In the genomic region with DNA sequence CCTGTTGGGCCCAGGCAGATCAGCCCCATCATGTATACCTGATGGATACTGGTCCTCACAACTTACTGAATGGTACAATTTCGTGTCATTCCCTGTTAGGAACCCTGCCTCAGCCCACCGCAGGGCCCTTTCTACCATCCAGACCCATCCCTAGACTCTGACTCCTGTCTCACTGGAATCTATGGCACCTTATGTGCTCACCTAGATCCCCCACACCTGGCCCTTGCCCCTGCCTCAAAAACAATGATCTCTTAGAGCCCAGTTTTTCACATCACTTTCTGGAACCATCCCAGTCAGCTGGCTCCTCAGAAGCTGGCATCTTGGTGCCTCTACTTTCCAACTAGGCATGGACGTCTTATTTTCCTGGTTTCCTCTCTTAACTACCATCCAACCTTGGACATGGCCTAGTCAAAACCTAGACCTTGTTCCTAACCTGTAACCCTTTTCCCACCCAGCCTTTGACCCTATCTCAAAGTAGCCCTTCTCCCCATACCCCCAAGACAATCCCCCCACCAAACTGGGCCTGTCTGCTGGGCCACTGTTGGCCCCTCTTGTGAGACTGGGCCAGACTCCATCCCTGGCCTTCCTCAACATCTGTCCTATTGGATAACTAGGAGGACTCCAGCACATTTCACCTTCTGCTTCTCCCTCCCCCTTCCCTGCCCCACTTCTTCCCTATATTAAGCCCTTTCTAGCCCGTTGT, we compare ENCODE assay signal across 9 cellular contexts. TPM values are rescaled to one million over a fixed set of nuclear protein-coding genes. Genes with fewer than 3 reads are reported as not detected.
A peak's percentile ranks its signal among the peaks of the same experiment; 100 is the strongest.
DNase-seq lines count a peak whose midpoint lies in the region; ATAC-seq, FAIRE-seq and TF ChIP-seq lines count a peak whose summit lies in the region.
"Had no signal": no experiment of that assay in that cellular context is flagged by ENCODE, and none has a peak within 500 bp of the region (broad histone marks: within the 10 kb centered on the region; RNA-seq: fewer than 3 reads in every experiment).

No MANE protein-coding gene starts in this region.

- no peak overlapping the region for H3K4me3 Mint-ChIP-seq in activated CD4-positive, alpha-beta memory T cell treated with anti-CD3 and anti-CD28 coated beads, Interleukin-2, amount 10 ng/mL, durations not matched to agents 7 days and 5 days
- H3K4me3 Mint-ChIP-seq in activated CD4-positive, alpha-beta memory T cell treated with anti-CD3 and anti-CD28 coated beads for 36 hours: no peak overlapping the region

- peaks cover 34% of the 10 kb centered on the region for H4K20me1 ChIP-seq in HepG2 (ENCODE audit: insufficient read depth, low read length)

- H3K4me1 Mint-ChIP-seq in activated CD4-positive, alpha-beta memory T cell treated with anti-CD3 and anti-CD28 coated beads, Interleukin-2, amount 10 ng/mL, durations not matched to agents 7 days and 5 days: peaks cover 14% of the 10 kb centered on the region
- H3K4me1 Mint-ChIP-seq in activated CD4-positive, alpha-beta memory T cell treated with anti-CD3 and anti-CD28 coated beads for 36 hours (ENCODE audit: low read depth): peaks cover 15% of the 10 kb centered on the region

- H3K9me3 ChIP-seq in ascending aorta: no peaks in the 10 kb centered on the region
- H3K9me3 ChIP-seq in HepG2 (ENCODE audit: low read length): no peaks in the 10 kb centered on the region
- no peaks in the 10 kb centered on the region for H3K9me3 ChIP-seq in tibial artery

- H3K27ac ChIP-seq in ascending aorta (peak overlapping the region; percentile 72 to 87), HepG2 (ENCODE audit: extremely low read length, insufficient read depth, low read length) (peak overlapping the region; percentile 75), tibial artery (peak overlapping the region; percentile 72 to 75)

- H3K9me3 Mint-ChIP-seq in activated CD4-positive, alpha-beta memory T cell treated with anti-CD3 and anti-CD28 coated beads, Interleukin-2, amount 10 ng/mL, durations not matched to agents 7 days and 5 days: no peaks in the 10 kb centered on the region
- H3K9me3 Mint-ChIP-seq in activated CD4-positive, alpha-beta memory T cell treated with anti-CD3 and anti-CD28 coated beads for 36 hours: no peaks in the 10 kb centered on the region

- TF ChIP-seq CTCF in ascending aorta (IDR thresholded peaks at IDR 0.05): no peak
- no peak for TF ChIP-seq CTCF in HepG2 (CRISPR knock-in tag; IDR thresholded peaks at IDR 0.05)
- no peak for TF ChIP-seq CTCF in tibial artery (IDR thresholded peaks at IDR 0.05)

- peak; percentile 18 for DNase-seq in activated CD4-positive, alpha-beta memory T cell treated with anti-CD3 and anti-CD28 coated beads, Interleukin-2, amount 10 ng/mL, durations not matched to agents 7 days and 5 days
- no peak for DNase-seq in activated CD4-positive, alpha-beta memory T cell treated with anti-CD3 and anti-CD28 coated beads for 36 hours
- no peak for DNase-seq in ascending aorta (ENCODE audit: low spot score in 2 of 2)
- no peak for DNase-seq in HepG2 (ENCODE audit: low spot score)
- no peak for DNase-seq in tibial artery
- DNase-seq in stimulated activated CD4-positive, alpha-beta T cell treated with anti-CD3 and anti-CD28 coated beads, Interleukin-2, amount 100 ng/mL, for 24 hours: no peak
- DNase-seq: NCI-H1436 treated with DMSO at 0.1 percent for 48 hours had no signal

- no peak for FAIRE-seq in HepG2 (lab: Jason Lieb, UNC)

- H3K79me2 ChIP-seq in HepG2 (ENCODE audit: insufficient read depth, low read length): peaks cover 52% of the 10 kb centered on the region

- H3K4me2 ChIP-seq in HepG2 (ENCODE audit: low read depth, low read length): peak overlapping the region; percentile 95

- TF ChIP-seq POLR2A in HepG2 (IDR thresholded peaks at IDR 0.05; ENCODE audit: insufficient read depth in 1 of 2, low read depth in 2 of 2, low read length in 2 of 2): no peak

- no peak overlapping the region for H2AFZ ChIP-seq in HepG2 (ENCODE audit: low read length)

- H3K4me3 ChIP-seq in ascending aorta: peak overlapping the region; percentile 85 to 96
- peak overlapping the region; percentile 83 to 96 (median 92) for H3K4me3 ChIP-seq in HepG2 (replicated peaks in 1 of 3; ENCODE audit: insufficient read depth in 1 of 3, low read depth in 2 of 3, low read length in 3 of 3)
- peak overlapping the region; percentile 73 to 90 for H3K4me3 ChIP-seq in tibial artery

- H3K36me3 Mint-ChIP-seq in activated CD4-positive, alpha-beta memory T cell treated with anti-CD3 and anti-CD28 coated beads, Interleukin-2, amount 10 ng/mL, durations not matched to agents 7 days and 5 days (ENCODE audit: low read depth): peaks cover 10% of the 10 kb centered on the region
- peaks cover 4% of the 10 kb centered on the region for H3K36me3 Mint-ChIP-seq in activated CD4-positive, alpha-beta memory T cell treated with anti-CD3 and anti-CD28 coated beads for 36 hours

- no peak for TF ChIP-seq RAD21 in HepG2 (CRISPR knock-in tag; IDR thresholded peaks at IDR 0.05)

- 5% methylated on average over 4 of the region's 4 CpGs for WGBS in HepG2 (ENCODE audit: low lambda C conversion rate)

- H3K9ac ChIP-seq in HepG2 (ENCODE audit: insufficient read depth, low read depth, low read length): peak overlapping the region; percentile 97

- no peak overlapping the region for H3K27ac Mint-ChIP-seq in activated CD4-positive, alpha-beta memory T cell treated with anti-CD3 and anti-CD28 coated beads, Interleukin-2, amount 10 ng/mL, durations not matched to agents 7 days and 5 days
- no peak overlapping the region for H3K27ac Mint-ChIP-seq in activated CD4-positive, alpha-beta memory T cell treated with anti-CD3 and anti-CD28 coated beads for 36 hours

- H3K27me3 Mint-ChIP-seq in activated CD4-positive, alpha-beta memory T cell treated with anti-CD3 and anti-CD28 coated beads, Interleukin-2, amount 10 ng/mL, durations not matched to agents 7 days and 5 days: no peaks in the 10 kb centered on the region
- H3K27me3 Mint-ChIP-seq in activated CD4-positive, alpha-beta memory T cell treated with anti-CD3 and anti-CD28 coated beads for 36 hours: no peaks in the 10 kb centered on the region

- CTCF ChIA-PET in activated CD4-positive, alpha-beta memory T cell treated with anti-CD3 and anti-CD28 coated beads, Interleukin-2, amount 10 ng/mL, durations not matched to agents 7 days and 5 days (lab: Charles Lee): interaction anchor here (1.1 to 1.2 kb wide), 3 partner anchors 12 to 97 kb away, joined by 3 to 8 read pairs (median 3); no protein-coding TSS in a partner anchor
- CTCF ChIA-PET in activated CD4-positive, alpha-beta memory T cell treated with anti-CD3 and anti-CD28 coated beads for 36 hours (lab: Charles Lee): interaction anchor here (1.4 to 4.0 kb wide), 3 partner anchors 13 to 208 kb away, joined by 8 to 16 read pairs (median 8); partner anchors contain the start of gene BCL2L1
- CTCF ChIA-PET in HepG2 (lab: Yijun Ruan, JAX; ENCODE audit: low intra/inter-chr PET ratio, low total read pairs): interaction anchor here (1.9 kb wide), 1 partner anchor 98 kb away, joined by 8 read pairs; no protein-coding TSS in a partner anchor

- peaks cover 18 to 29% of the 10 kb centered on the region in 2 donors for H3K4me1 ChIP-seq in ascending aorta
- peaks cover 46% of the 10 kb centered on the region for H3K4me1 ChIP-seq in HepG2 (ENCODE audit: insufficient read depth, low read length)
- H3K4me1 ChIP-seq in tibial artery: peaks cover 0 to 49% (median 34%) of the 10 kb centered on the region in 4 donors

- BruUV-seq in HepG2 (replicated peaks; lab: Mats Ljungman, UMichigan): no TSS peak

- peaks cover 3 to 4% of the 10 kb centered on the region in 2 donors for H3K36me3 ChIP-seq in ascending aorta
- H3K36me3 ChIP-seq in HepG2 (replicated peaks in 1 of 2; ENCODE audit: control insufficient read depth in 1 of 2, insufficient read depth in 2 of 2, low read length in 2 of 2): peaks cover 5 to 24% of the 10 kb centered on the region in 2 experiments; a peak in 4 of 5 replicates
- no peaks in the 10 kb centered on the region for H3K36me3 ChIP-seq in tibial artery

- peak; percentile 3; the same call in 2 of the 3 replicates for ATAC-seq in HepG2
- no peak for ATAC-seq in GM21447 (IDR thresholded peaks at IDR 0.05; ENCODE audit: unreplicated experiment)
- ATAC-seq in GM21360 (IDR thresholded peaks at IDR 0.05; ENCODE audit: unreplicated experiment): no peak

- intact Hi-C loops in activated CD4-positive, alpha-beta memory T cell treated with anti-CD3 and anti-CD28 coated beads for 36 hours (cut with micrococcal nuclease): loop anchor here (2.0 kb wide), 3 partner anchors 32 to 208 kb away; partner anchors contain the start of gene BCL2L1
- intact Hi-C loops in ascending aorta (cut with DNase I) (loop anchor here (2.0 kb wide), 1 partner anchor 32 kb away; a partner anchor contains a TSS), HepG2 (cut with micrococcal nuclease; ENCODE audit: unreplicated experiment) (loop anchor here (10.0 kb wide), 1 partner anchor 100 kb away; no protein-coding TSS in a partner anchor), tibial artery (cut with DNase I; ENCODE audit: low total_unique reads) (no loop called here)

- POLR2A ChIA-PET in activated CD4-positive, alpha-beta memory T cell treated with anti-CD3 and anti-CD28 coated beads, Interleukin-2, amount 10 ng/mL, durations not matched to agents 7 days and 5 days (lab: Charles Lee): interaction anchor here (1.0 to 1.7 kb wide), 4 partner anchors 30 to 160 kb away, joined by 3 to 5 read pairs (median 4); a partner anchor contains a TSS
- POLR2A ChIA-PET in activated CD4-positive, alpha-beta memory T cell treated with anti-CD3 and anti-CD28 coated beads for 36 hours (lab: Charles Lee): interaction anchor here (1.1 kb wide), 1 partner anchor 58 kb away, joined by 3 read pairs; no protein-coding TSS in a partner anchor
- POLR2A ChIA-PET in HepG2 (lab: Yijun Ruan, JAX): interaction anchor here (0.9 kb wide), 1 partner anchor 32 kb away, joined by 3 read pairs; a partner anchor contains a TSS

- H3K27me3 ChIP-seq in ascending aorta (no peaks in the 10 kb centered on the region), HepG2 (ENCODE audit: control insufficient read depth in 1 of 2, insufficient read depth in 2 of 2, low read length in 2 of 2) (no peaks in the 10 kb centered on the region; a peak in 1 of 5 replicates), tibial artery (no peaks in the 10 kb centered on the region)

- in situ Hi-C loops in HepG2 (cut with HindIII; ENCODE audit: extremely low pct_ligation_motif_present, low pct_unique_long_range_greater_than_20kb): no loop called here

- TF ChIP-seq EP300 in HepG2 (IDR thresholded peaks at IDR 0.05; ENCODE audit: low read depth in 2 of 2, low read length in 2 of 2) (no peak), HepG2 (CRISPR knock-in tag; IDR thresholded peaks at IDR 0.05; ENCODE audit: borderline replicate concordance) (peak; percentile 36; the same call in 1 of the 2 replicates)

RNA-seq across cellular contexts. Expression of gene HM13, which starts 1.0 kb away (rescaled TPM):
- 100 to 1,000 TPM; 162 to 165 TPM for total RNA-seq in activated CD4-positive, alpha-beta memory T cell treated with anti-CD3 and anti-CD28 coated beads, Interleukin-2, amount 10 ng/mL, durations not matched to agents 7 days and 5 days
- 100 to 1,000 TPM; 110 to 111 TPM for total RNA-seq in activated CD4-positive, alpha-beta memory T cell treated with anti-CD3 and anti-CD28 coated beads for 36 hours
- 84.9 TPM for total RNA-seq in ascending aorta
- total RNA-seq in HepG2 (2016; rRNA removed; fragmentation: Illumina TruSeq; extraction: Trizol): 68.4 and 118 TPM in 2 replicates
- total RNA-seq in HepG2 (2016; cell fraction: cytosol; rRNA removed; fragmentation: Illumina TruSeq; extraction: Trizol; ENCODE audit: low read depth): 46.8 and 55.9 TPM in 2 replicates
- total RNA-seq in HepG2 (2016; cell fraction: insoluble cytoplasmic fraction; rRNA removed; fragmentation: Illumina TruSeq; extraction: Trizol): 71.4 and 118 TPM in 2 replicates
- 73.9 and 80.7 TPM in 2 replicates for total RNA-seq in HepG2 (2016; cell fraction: membrane; rRNA removed; fragmentation: Illumina TruSeq; extraction: Trizol)
- 165 and 184 TPM in 2 replicates for total RNA-seq in HepG2 (2016; cell fraction: nucleus; rRNA removed; fragmentation: Illumina TruSeq; extraction: Trizol)
- 243 and 287 TPM in 2 replicates for polyA plus RNA-seq in HepG2 (2011; rRNA removed)
- polyA plus RNA-seq in HepG2 (2011; cell fraction: cytosol; rRNA removed): 198 and 200 TPM in 2 replicates
- 203 and 206 TPM in 2 replicates for polyA plus RNA-seq in HepG2 (2011; cell fraction: nucleus; rRNA removed)
- 156 and 233 TPM in 2 replicates for polyA plus RNA-seq in HepG2 (2012)
- polyA plus RNA-seq in HepG2 (2016; cell fraction: cytosol; fragmentation: Illumina TruSeq; extraction: Trizol; ENCODE audit: low read depth): 90.6 and 110 TPM in 2 replicates
- 129 and 148 TPM in 2 replicates for polyA plus RNA-seq in HepG2 (2016; cell fraction: insoluble cytoplasmic fraction; fragmentation: Illumina TruSeq; extraction: Trizol; ENCODE audit: low read depth)
- 108 and 120 TPM in 2 replicates for polyA plus RNA-seq in HepG2 (2016; cell fraction: membrane; fragmentation: Illumina TruSeq; extraction: Trizol; ENCODE audit: low read depth)
- 374 and 382 TPM in 2 replicates for polyA plus RNA-seq in HepG2 (2016; cell fraction: nucleus; fragmentation: Illumina TruSeq; extraction: Trizol; ENCODE audit: insufficient read depth, low read depth)
- 365 and 413 TPM in 2 replicates for polyA minus RNA-seq in HepG2 (2011; rRNA and poly(A)+ RNA removed; ENCODE audit: low replicate concordance)
- polyA minus RNA-seq in HepG2 (2011; cell fraction: cytosol; rRNA and poly(A)+ RNA removed): 123 and 142 TPM in 2 replicates
- 195 and 210 TPM in 2 replicates for polyA minus RNA-seq in HepG2 (2011; cell fraction: nucleus; rRNA and poly(A)+ RNA removed)

RNA-seq across cellular contexts. Expression of gene REM1, which starts 40.1 kb away (rescaled TPM):
- not detected for total RNA-seq in activated CD4-positive, alpha-beta memory T cell treated with anti-CD3 and anti-CD28 coated beads, Interleukin-2, amount 10 ng/mL, durations not matched to agents 7 days and 5 days
- total RNA-seq in activated CD4-positive, alpha-beta memory T cell treated with anti-CD3 and anti-CD28 coated beads for 36 hours: not detected
- total RNA-seq in ascending aorta (31.0 TPM), HepG2 (2016; rRNA removed; fragmentation: Illumina TruSeq; extraction: Trizol) (not detected in 2 replicates)
- total RNA-seq in HepG2 (2016; cell fraction: cytosol; rRNA removed; fragmentation: Illumina TruSeq; extraction: Trizol; ENCODE audit: low read depth): not detected in 2 replicates
- total RNA-seq in HepG2 (2016; cell fraction: insoluble cytoplasmic fraction; rRNA removed; fragmentation: Illumina TruSeq; extraction: Trizol): not detected in 2 replicates
- not detected in 2 replicates for total RNA-seq in HepG2 (2016; cell fraction: membrane; rRNA removed; fragmentation: Illumina TruSeq; extraction: Trizol)
- not detected in 2 replicates for total RNA-seq in HepG2 (2016; cell fraction: nucleus; rRNA removed; fragmentation: Illumina TruSeq; extraction: Trizol)
- not detected in 2 replicates for polyA plus RNA-seq in HepG2 (2011; rRNA removed)
- not detected in 2 replicates for polyA plus RNA-seq in HepG2 (2011; cell fraction: cytosol; rRNA removed)
- polyA plus RNA-seq in HepG2 (2011; cell fraction: nucleus; rRNA removed): not detected in 2 replicates
- not detected in 2 replicates for polyA plus RNA-seq in HepG2 (2012)
- polyA plus RNA-seq in HepG2 (2016; cell fraction: cytosol; fragmentation: Illumina TruSeq; extraction: Trizol; ENCODE audit: low read depth): not detected in 2 replicates
- polyA plus RNA-seq in HepG2 (2016; cell fraction: insoluble cytoplasmic fraction; fragmentation: Illumina TruSeq; extraction: Trizol; ENCODE audit: low read depth): not detected in 2 replicates
- polyA plus RNA-seq in HepG2 (2016; cell fraction: membrane; fragmentation: Illumina TruSeq; extraction: Trizol; ENCODE audit: low read depth): not detected in 2 replicates
- not detected in 2 replicates for polyA plus RNA-seq in HepG2 (2016; cell fraction: nucleus; fragmentation: Illumina TruSeq; extraction: Trizol; ENCODE audit: insufficient read depth, low read depth)
- not detected in 2 replicates for polyA minus RNA-seq in HepG2 (2011; rRNA and poly(A)+ RNA removed; ENCODE audit: low replicate concordance)
- not detected in 2 replicates for polyA minus RNA-seq in HepG2 (2011; cell fraction: cytosol; rRNA and poly(A)+ RNA removed)
- not detected in 2 replicates for polyA minus RNA-seq in HepG2 (2011; cell fraction: nucleus; rRNA and poly(A)+ RNA removed)

RNA-seq across cellular contexts. Expression of gene DEFB124, which starts 40.3 kb away (rescaled TPM):
- not detected for total RNA-seq in activated CD4-positive, alpha-beta memory T cell treated with anti-CD3 and anti-CD28 coated beads, Interleukin-2, amount 10 ng/mL, durations not matched to agents 7 days and 5 days
- total RNA-seq in activated CD4-positive, alpha-beta memory T cell treated with anti-CD3 and anti-CD28 coated beads for 36 hours: not detected
- total RNA-seq in ascending aorta (not detected), HepG2 (2016; rRNA removed; fragmentation: Illumina TruSeq; extraction: Trizol) (not detected in 2 replicates)
- total RNA-seq in HepG2 (2016; cell fraction: cytosol; rRNA removed; fragmentation: Illumina TruSeq; extraction: Trizol; ENCODE audit: low read depth): not detected in 2 replicates
- not detected in 2 replicates for total RNA-seq in HepG2 (2016; cell fraction: insoluble cytoplasmic fraction; rRNA removed; fragmentation: Illumina TruSeq; extraction: Trizol)
- total RNA-seq in HepG2 (2016; cell fraction: membrane; rRNA removed; fragmentation: Illumina TruSeq; extraction: Trizol): not detected in 2 replicates
- total RNA-seq in HepG2 (2016; cell fraction: nucleus; rRNA removed; fragmentation: Illumina TruSeq; extraction: Trizol): not detected in 2 replicates
- not detected in 2 replicates for polyA plus RNA-seq in HepG2 (2011; rRNA removed)
- not detected in 2 replicates for polyA plus RNA-seq in HepG2 (2011; cell fraction: cytosol; rRNA removed)
- not detected in 2 replicates for polyA plus RNA-seq in HepG2 (2011; cell fraction: nucleus; rRNA removed)
- polyA plus RNA-seq in HepG2 (2012): not detected in 2 replicates
- polyA plus RNA-seq in HepG2 (2016; cell fraction: cytosol; fragmentation: Illumina TruSeq; extraction: Trizol; ENCODE audit: low read depth): not detected in 2 replicates
- not detected in 2 replicates for polyA plus RNA-seq in HepG2 (2016; cell fraction: insoluble cytoplasmic fraction; fragmentation: Illumina TruSeq; extraction: Trizol; ENCODE audit: low read depth)
- polyA plus RNA-seq in HepG2 (2016; cell fraction: membrane; fragmentation: Illumina TruSeq; extraction: Trizol; ENCODE audit: low read depth): not detected in 2 replicates
- polyA plus RNA-seq in HepG2 (2016; cell fraction: nucleus; fragmentation: Illumina TruSeq; extraction: Trizol; ENCODE audit: insufficient read depth, low read depth): not detected in 2 replicates
- polyA minus RNA-seq in HepG2 (2011; rRNA and poly(A)+ RNA removed; ENCODE audit: low replicate concordance): not detected in 2 replicates
- polyA minus RNA-seq in HepG2 (2011; cell fraction: cytosol; rRNA and poly(A)+ RNA removed): not detected in 2 replicates
- polyA minus RNA-seq in HepG2 (2011; cell fraction: nucleus; rRNA and poly(A)+ RNA removed): not detected in 2 replicates

Comparison
In these comparisons a context has a peak if more than half of its experiments do, and no peak if none do; other contexts are left out.
1. RNA of gene REM1, which starts 40.1 kb away (total RNA-seq): 31.0 TPM in ascending aorta (single experiment); not detected in activated CD4-positive, alpha-beta memory T cell treated with anti-CD3 and anti-CD28 coated beads, Interleukin-2, amount 10 ng/mL, durations not matched to agents 7 days and 5 days, not detected in activated CD4-positive, alpha-beta memory T cell treated with anti-CD3 and anti-CD28 coated beads for 36 hours and not detected in HepG2; every median in the first group is over 10 times any median in the second.
2. Peak in every context shown above with its lines, with median percentiles within 50 percentile points of each other: H3K27ac ChIP-seq and H3K4me3 ChIP-seq.